In genomic region chr20:1118336-1119127, GRCh38 we compare ENCODE assay signal across 1 cellular context.
A peak's percentile ranks its signal among the peaks of the same experiment; 100 is the strongest.
TF ChIP-seq lines count a peak whose summit lies in the region.

PSMF1 (plus strand) TSS chr20:1118602; CDS start chr20:1118774, 172 bp downstream.

TF ChIP-seq in HepG2, 621 proteins besides CTCF, POLR2A, EP300 and RAD21 (continued from another document and continues in another):
- TF ChIP-seq ATF5 (CRISPR knock-in tag; IDR thresholded peaks at IDR 0.05; ENCODE audit: low read depth) (no peak; the same call in 1 of the 2 replicates), XBP1 (CRISPR knock-in tag; IDR thresholded peaks at IDR 0.05) (peak; percentile 85; the same call in 1 of the 2 replicates), MBNL3 (CRISPR knock-in tag; conservative IDR thresholded peaks at IDR 0.05) (peak; percentile 56; the same call in 1 of the 2 replicates), KDM5B (CRISPR knock-in tag; IDR thresholded peaks at IDR 0.05; ENCODE audit: borderline replicate concordance) (peak; percentile 95), RAD51 (IDR thresholded peaks at IDR 0.05; ENCODE audit: borderline replicate concordance) (no peak), ZNF687 (CRISPR knock-in tag; IDR thresholded peaks at IDR 0.05) (peak; percentile 98), ZNF460 (CRISPR knock-in tag; IDR thresholded peaks at IDR 0.05; ENCODE audit: borderline replicate concordance) (no peak; the same call in 1 of the 2 replicates), ETS1 (CRISPR knock-in tag; IDR thresholded peaks at IDR 0.05) (peak; percentile 95), SP140L (CRISPR knock-in tag; IDR thresholded peaks at IDR 0.05; ENCODE audit: borderline replicate concordance) (peak; percentile 93; the same call in 1 of the 2 replicates), REXO4 (CRISPR knock-in tag; IDR thresholded peaks at IDR 0.05; ENCODE audit: borderline replicate concordance) (peak; percentile 40; the same call in 1 of the 2 replicates), ZNF512 (CRISPR knock-in tag; IDR thresholded peaks at IDR 0.05) (no peak; the same call in 1 of the 2 replicates), CC2D1A (CRISPR knock-in tag; IDR thresholded peaks at IDR 0.05) (no peak), MAFK (conservative IDR thresholded peaks at IDR 0.05 in 1 of 2, IDR thresholded peaks at IDR 0.05 in 1 of 2; ENCODE audit: low read length in 2 of 2) (peak; percentile 10 to 28; a peak in 3 of 4 replicates), POGZ (CRISPR knock-in tag; IDR thresholded peaks at IDR 0.05) (peak; percentile 99), POLR2G (IDR thresholded peaks at IDR 0.05; ENCODE audit: low read depth, low read length) (peak; percentile 99), ATF7 (IDR thresholded peaks at IDR 0.05) (no peak), ATF7 (CRISPR knock-in tag; IDR thresholded peaks at IDR 0.05) (peak; percentile 88), NFE2 (CRISPR knock-in tag; IDR thresholded peaks at IDR 0.05) (peak; percentile 25; the same call in 1 of the 2 replicates), SP5 (CRISPR knock-in tag; IDR thresholded peaks at IDR 0.05; ENCODE audit: borderline replicate concordance, low read depth) (peak; percentile 99), ZNF629 (CRISPR knock-in tag; conservative IDR thresholded peaks at IDR 0.05) (peak; percentile 93), LRRFIP1 (CRISPR knock-in tag; conservative IDR thresholded peaks at IDR 0.05) (0 out of 2 replicates have a peak, but pooled peaks have one; percentile 76), ZNF572 (CRISPR knock-in tag; IDR thresholded peaks at IDR 0.05) (peak; percentile 13; the same call in 1 of the 2 replicates), SAP130 (CRISPR knock-in tag; IDR thresholded peaks at IDR 0.05; ENCODE audit: low read depth) (peak; percentile 100), PTBP1 (IDR thresholded peaks at IDR 0.05; ENCODE audit: low read depth, low read length, poor library complexity, severe bottlenecking) (peak; percentile 94), ZNF225 (CRISPR knock-in tag; IDR thresholded peaks at IDR 0.05) (no peak; the same call in 1 of the 2 replicates), CEBPG (CRISPR knock-in tag; IDR thresholded peaks at IDR 0.05) (peak; percentile 68), ARID2 (CRISPR knock-in tag; IDR thresholded peaks at IDR 0.05; ENCODE audit: borderline replicate concordance) (peak; percentile 78; the same call in 1 of the 2 replicates), ZNF816 (CRISPR knock-in tag; IDR thresholded peaks at IDR 0.05; ENCODE audit: borderline replicate concordance) (peak; percentile 67; the same call in 1 of the 2 replicates), ZNF207 (IDR thresholded peaks at IDR 0.05; ENCODE audit: borderline replicate concordance) (no peak), ZKSCAN1 (IDR thresholded peaks at IDR 0.05; ENCODE audit: low read length) (peak; percentile 79), HOXA9 (CRISPR knock-in tag; IDR thresholded peaks at IDR 0.05; ENCODE audit: borderline replicate concordance) (no peak), ZNF12 (CRISPR knock-in tag; IDR thresholded peaks at IDR 0.05) (peak; percentile 87), RBAK (CRISPR knock-in tag; IDR thresholded peaks at IDR 0.05) (peak; percentile 90), ASH2L (IDR thresholded peaks at IDR 0.05; ENCODE audit: insufficient read length, low read depth, low read length) (peak; percentile 99), FOXJ3 (CRISPR knock-in tag; IDR thresholded peaks at IDR 0.05; ENCODE audit: borderline replicate concordance) (peak; percentile 94), RXRA (CRISPR knock-in tag; IDR thresholded peaks at IDR 0.05) (peak; percentile 93), ZNF570 (CRISPR knock-in tag; IDR thresholded peaks at IDR 0.05; ENCODE audit: borderline replicate concordance) (peak; percentile 51; the same call in 1 of the 2 replicates), ZNF256 (CRISPR knock-in tag; conservative IDR thresholded peaks at IDR 0.05) (peak; percentile 95), ATF7-NPFF (CRISPR knock-in tag; IDR thresholded peaks at IDR 0.05; ENCODE audit: low read depth) (peak; percentile 94), HNF1B (CRISPR knock-in tag; IDR thresholded peaks at IDR 0.05) (peak; percentile 87), ZBTB46 (CRISPR knock-in tag; IDR thresholded peaks at IDR 0.05; ENCODE audit: borderline replicate concordance) (0 out of 2 replicates have a peak, but pooled peaks have one; percentile 85), PAXIP1 (CRISPR knock-in tag; conservative IDR thresholded peaks at IDR 0.05) (peak; percentile 85), ZNF235 (CRISPR knock-in tag; IDR thresholded peaks at IDR 0.05; ENCODE audit: borderline replicate concordance) (peak; percentile 93; the same call in 1 of the 2 replicates), EEA1 (CRISPR knock-in tag; IDR thresholded peaks at IDR 0.05; ENCODE audit: borderline replicate concordance) (no peak; the same call in 1 of the 2 replicates), TRIM22 (IDR thresholded peaks at IDR 0.05) (no peak), PRPF4 (IDR thresholded peaks at IDR 0.05; ENCODE audit: low read depth, low read length, poor library complexity, severe bottlenecking) (no peak)
